In the genomic region with DNA sequence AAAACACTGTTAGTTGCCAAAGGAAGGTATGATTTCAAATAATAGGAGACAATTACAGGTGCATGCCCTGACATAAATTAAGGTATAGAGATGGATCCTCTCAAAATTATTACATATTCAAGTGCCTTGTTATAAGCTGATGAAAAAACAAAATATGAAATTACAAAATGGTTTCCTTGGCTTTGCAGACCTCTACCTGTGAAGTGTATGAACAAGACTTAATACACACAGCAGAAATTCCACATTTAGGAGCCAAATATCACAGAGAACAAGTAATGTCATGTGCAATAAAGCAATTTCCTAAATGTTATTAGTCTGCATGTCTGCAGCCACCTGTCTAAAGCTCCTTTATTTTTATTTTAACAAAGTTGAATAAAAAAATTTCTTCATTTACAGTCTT, we compare ENCODE assay signal across 18 cellular contexts.
DNase-seq lines count a peak whose midpoint lies in the region; ATAC-seq and TF ChIP-seq lines count a peak whose summit lies in the region.
"Had no signal": no experiment of that assay in that cellular context is flagged by ENCODE, and none has a peak within 500 bp of the region (broad histone marks: within the 10 kb centered on the region; RNA-seq: fewer than 3 reads in every experiment).

No MANE protein-coding gene starts in this region.

- peak; percentile 12 for DNase-seq in NCI-H1105 treated with DMSO at 0.1 percent for 48 hours (lab: John Stamatoyannopoulos, UW)
- no peak for DNase-seq in NCI-H1105 (lab: John Stamatoyannopoulos, UW)
- no peak for DNase-seq in substantia nigra (lab: John Stamatoyannopoulos, UW)
- DNase-seq in EL, result no peak
- no peak for DNase-seq in NCI-H2107 (lab: John Stamatoyannopoulos, UW)
- DNase-seq: activated effector memory CD4-positive, alpha-beta T cell treated with anti-CD3 and anti-CD28 coated beads, Interleukin-2, amount 50 U/mL, for 16 hours; heart right ventricle; stimulated activated CD4-positive, alpha-beta T cell treated with anti-CD3 and anti-CD28 coated beads, Interleukin-4, amount 100 ng/mL, for 1 hour; transverse colon had no signal

- ATAC-seq in HG02885 (IDR thresholded peaks at IDR 0.05; ENCODE audit: poor library complexity, unreplicated experiment) (peak; percentile 29), SK-N-SH treated with all-trans-retinoic acid at 6 μM for 48 hours (peak; percentile 68), GM19455 (IDR thresholded peaks at IDR 0.05; ENCODE audit: unreplicated experiment) (no peak)

- H3K27ac ChIP-seq in substantia nigra (ENCODE audit: low read depth, low read length, poor library complexity, severe bottlenecking), result peak overlapping the region; percentile 70
- H3K27ac ChIP-seq: 22Rv1, cardiac muscle cell, heart right ventricle, KMS-11, prostate gland, SJCRH30, transverse colon, WERI-Rb-1 had no signal

TF ChIP-seq in SK-N-SH treated with all-trans-retinoic acid at 6 μM for 48 hours, 23 proteins besides CTCF, POLR2A, EP300 and RAD21:
- TF ChIP-seq, protein P1, sequence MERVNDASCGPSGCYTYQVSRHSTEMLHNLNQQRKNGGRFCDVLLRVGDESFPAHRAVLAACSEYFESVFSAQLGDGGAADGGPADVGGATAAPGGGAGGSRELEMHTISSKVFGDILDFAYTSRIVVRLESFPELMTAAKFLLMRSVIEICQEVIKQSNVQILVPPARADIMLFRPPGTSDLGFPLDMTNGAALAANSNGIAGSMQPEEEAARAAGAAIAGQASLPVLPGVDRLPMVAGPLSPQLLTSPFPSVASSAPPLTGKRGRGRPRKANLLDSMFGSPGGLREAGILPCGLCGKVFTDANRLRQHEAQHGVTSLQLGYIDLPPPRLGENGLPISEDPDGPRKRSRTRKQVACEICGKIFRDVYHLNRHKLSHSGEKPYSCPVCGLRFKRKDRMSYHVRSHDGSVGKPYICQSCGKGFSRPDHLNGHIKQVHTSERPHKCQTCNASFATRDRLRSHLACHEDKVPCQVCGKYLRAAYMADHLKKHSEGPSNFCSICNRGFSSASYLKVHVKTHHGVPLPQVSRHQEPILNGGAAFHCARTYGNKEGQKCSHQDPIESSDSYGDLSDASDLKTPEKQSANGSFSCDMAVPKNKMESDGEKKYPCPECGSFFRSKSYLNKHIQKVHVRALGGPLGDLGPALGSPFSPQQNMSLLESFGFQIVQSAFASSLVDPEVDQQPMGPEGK (CRISPR knock-in tag; IDR thresholded peaks at IDR 0.05; ENCODE audit: borderline replicate concordance), result no peak
- TF ChIP-seq PPARA (CRISPR knock-in tag; IDR thresholded peaks at IDR 0.05; ENCODE audit: borderline replicate concordance), result no peak
- TF ChIP-seq ZNF70 (CRISPR knock-in tag; IDR thresholded peaks at IDR 0.05), result no peak
TF ChIP-seq in SK-N-SH treated with all-trans-retinoic acid at 6 μM for 48 hours: peak in this region for 0.
